Comparison of ENCODE assay signal across 2 cellular contexts in the genomic region with DNA sequence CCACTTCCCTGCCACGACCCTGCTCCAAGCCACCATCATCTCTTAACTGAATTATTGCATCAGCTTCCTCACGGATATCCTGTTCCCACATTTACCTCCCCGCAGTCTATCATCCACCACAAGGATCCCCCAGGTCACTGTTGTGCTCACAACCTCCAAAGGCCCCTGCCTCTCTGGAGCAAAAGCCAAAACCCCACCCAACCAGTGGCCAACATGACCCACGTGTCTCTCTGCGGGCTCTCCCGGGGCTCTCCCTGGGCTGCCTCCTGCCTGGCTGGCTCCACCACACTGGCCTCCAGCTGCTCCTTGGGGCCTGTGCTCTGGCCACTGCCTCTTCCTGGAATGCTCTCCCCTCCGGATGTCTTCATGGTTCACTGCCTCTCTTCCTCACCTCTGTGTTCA.
TF ChIP-seq lines count a peak whose summit lies in the region.

No MANE protein-coding gene starts in this region.

TF ChIP-seq in GM23338, 12 proteins besides CTCF, POLR2A, EP300 and RAD21 (continues in another document):
- TF ChIP-seq, protein P1, sequence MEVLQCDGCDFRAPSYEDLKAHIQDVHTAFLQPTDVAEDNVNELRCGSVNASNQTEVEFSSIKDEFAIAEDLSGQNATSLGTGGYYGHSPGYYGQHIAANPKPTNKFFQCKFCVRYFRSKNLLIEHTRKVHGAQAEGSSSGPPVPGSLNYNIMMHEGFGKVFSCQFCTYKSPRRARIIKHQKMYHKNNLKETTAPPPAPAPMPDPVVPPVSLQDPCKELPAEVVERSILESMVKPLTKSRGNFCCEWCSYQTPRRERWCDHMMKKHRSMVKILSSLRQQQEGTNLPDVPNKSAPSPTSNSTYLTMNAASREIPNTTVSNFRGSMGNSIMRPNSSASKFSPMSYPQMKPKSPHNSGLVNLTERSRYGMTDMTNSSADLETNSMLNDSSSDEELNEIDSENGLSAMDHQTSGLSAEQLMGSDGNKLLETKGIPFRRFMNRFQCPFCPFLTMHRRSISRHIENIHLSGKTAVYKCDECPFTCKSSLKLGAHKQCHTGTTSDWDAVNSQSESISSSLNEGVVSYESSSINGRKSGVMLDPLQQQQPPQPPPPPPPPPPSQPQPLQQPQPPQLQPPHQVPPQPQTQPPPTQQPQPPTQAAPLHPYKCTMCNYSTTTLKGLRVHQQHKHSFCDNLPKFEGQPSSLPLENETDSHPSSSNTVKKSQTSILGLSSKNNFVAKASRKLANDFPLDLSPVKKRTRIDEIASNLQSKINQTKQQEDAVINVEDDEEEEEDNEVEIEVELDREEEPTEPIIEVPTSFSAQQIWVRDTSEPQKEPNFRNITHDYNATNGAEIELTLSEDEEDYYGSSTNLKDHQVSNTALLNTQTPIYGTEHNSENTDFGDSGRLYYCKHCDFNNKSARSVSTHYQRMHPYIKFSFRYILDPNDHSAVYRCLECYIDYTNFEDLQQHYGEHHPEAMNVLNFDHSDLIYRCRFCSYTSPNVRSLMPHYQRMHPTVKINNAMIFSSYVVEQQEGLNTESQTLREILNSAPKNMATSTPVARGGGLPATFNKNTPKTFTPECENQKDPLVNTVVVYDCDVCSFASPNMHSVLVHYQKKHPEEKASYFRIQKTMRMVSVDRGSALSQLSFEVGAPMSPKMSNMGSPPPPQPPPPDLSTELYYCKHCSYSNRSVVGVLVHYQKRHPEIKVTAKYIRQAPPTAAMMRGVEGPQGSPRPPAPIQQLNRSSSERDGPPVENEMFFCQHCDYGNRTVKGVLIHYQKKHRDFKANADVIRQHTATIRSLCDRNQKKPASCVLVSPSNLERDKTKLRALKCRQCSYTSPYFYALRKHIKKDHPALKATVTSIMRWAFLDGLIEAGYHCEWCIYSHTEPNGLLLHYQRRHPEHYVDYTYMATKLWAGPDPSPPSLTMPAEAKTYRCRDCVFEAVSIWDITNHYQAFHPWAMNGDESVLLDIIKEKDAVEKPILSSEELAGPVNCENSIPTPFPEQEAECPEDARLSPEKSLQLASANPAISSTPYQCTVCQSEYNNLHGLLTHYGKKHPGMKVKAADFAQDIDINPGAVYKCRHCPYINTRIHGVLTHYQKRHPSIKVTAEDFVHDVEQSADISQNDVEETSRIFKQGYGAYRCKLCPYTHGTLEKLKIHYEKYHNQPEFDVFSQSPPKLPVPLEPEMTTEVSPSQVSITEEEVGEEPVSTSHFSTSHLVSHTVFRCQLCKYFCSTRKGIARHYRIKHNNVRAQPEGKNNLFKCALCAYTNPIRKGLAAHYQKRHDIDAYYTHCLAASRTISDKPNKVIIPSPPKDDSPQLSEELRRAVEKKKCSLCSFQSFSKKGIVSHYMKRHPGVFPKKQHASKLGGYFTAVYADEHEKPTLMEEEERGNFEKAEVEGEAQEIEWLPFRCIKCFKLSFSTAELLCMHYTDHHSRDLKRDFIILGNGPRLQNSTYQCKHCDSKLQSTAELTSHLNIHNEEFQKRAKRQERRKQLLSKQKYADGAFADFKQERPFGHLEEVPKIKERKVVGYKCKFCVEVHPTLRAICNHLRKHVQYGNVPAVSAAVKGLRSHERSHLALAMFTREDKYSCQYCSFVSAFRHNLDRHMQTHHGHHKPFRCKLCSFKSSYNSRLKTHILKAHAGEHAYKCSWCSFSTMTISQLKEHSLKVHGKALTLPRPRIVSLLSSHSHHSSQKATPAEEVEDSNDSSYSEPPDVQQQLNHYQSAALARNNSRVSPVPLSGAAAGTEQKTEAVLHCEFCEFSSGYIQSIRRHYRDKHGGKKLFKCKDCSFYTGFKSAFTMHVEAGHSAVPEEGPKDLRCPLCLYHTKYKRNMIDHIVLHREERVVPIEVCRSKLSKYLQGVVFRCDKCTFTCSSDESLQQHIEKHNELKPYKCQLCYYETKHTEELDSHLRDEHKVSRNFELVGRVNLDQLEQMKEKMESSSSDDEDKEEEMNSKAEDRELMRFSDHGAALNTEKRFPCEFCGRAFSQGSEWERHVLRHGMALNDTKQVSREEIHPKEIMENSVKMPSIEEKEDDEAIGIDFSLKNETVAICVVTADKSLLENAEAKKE (CRISPR knock-in tag; IDR thresholded peaks at IDR 0.05), result no peak
- TF ChIP-seq JUNB (IDR thresholded peaks at IDR 0.05; ENCODE audit: unreplicated experiment) (no peak), NANOG (IDR thresholded peaks at IDR 0.05; ENCODE audit: borderline replicate concordance) (no peak), EZH2 (IDR thresholded peaks at IDR 0.05; ENCODE audit: low read depth, unreplicated experiment) (no peak), ZNF114 (CRISPR knock-in tag; IDR thresholded peaks at IDR 0.05) (no peak), EZH2phosphoT487 (IDR thresholded peaks at IDR 0.05; ENCODE audit: unreplicated experiment) (no peak), CREB1 (CRISPR knock-in tag; IDR thresholded peaks at IDR 0.05; ENCODE audit: low read depth) (no peak), STAT1 (IDR thresholded peaks at IDR 0.05; ENCODE audit: unreplicated experiment) (no peak)
- TF ChIP-seq, protein P2, sequence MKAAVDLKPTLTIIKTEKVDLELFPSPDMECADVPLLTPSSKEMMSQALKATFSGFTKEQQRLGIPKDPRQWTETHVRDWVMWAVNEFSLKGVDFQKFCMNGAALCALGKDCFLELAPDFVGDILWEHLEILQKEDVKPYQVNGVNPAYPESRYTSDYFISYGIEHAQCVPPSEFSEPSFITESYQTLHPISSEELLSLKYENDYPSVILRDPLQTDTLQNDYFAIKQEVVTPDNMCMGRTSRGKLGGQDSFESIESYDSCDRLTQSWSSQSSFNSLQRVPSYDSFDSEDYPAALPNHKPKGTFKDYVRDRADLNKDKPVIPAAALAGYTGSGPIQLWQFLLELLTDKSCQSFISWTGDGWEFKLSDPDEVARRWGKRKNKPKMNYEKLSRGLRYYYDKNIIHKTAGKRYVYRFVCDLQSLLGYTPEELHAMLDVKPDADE (IDR thresholded peaks at IDR 0.05), result no peak
- TF ChIP-seq, protein P3, sequence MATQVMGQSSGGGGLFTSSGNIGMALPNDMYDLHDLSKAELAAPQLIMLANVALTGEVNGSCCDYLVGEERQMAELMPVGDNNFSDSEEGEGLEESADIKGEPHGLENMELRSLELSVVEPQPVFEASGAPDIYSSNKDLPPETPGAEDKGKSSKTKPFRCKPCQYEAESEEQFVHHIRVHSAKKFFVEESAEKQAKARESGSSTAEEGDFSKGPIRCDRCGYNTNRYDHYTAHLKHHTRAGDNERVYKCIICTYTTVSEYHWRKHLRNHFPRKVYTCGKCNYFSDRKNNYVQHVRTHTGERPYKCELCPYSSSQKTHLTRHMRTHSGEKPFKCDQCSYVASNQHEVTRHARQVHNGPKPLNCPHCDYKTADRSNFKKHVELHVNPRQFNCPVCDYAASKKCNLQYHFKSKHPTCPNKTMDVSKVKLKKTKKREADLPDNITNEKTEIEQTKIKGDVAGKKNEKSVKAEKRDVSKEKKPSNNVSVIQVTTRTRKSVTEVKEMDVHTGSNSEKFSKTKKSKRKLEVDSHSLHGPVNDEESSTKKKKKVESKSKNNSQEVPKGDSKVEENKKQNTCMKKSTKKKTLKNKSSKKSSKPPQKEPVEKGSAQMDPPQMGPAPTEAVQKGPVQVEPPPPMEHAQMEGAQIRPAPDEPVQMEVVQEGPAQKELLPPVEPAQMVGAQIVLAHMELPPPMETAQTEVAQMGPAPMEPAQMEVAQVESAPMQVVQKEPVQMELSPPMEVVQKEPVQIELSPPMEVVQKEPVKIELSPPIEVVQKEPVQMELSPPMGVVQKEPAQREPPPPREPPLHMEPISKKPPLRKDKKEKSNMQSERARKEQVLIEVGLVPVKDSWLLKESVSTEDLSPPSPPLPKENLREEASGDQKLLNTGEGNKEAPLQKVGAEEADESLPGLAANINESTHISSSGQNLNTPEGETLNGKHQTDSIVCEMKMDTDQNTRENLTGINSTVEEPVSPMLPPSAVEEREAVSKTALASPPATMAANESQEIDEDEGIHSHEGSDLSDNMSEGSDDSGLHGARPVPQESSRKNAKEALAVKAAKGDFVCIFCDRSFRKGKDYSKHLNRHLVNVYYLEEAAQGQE (IDR thresholded peaks at IDR 0.05; ENCODE audit: unreplicated experiment), result no peak

TF ChIP-seq in WTC11, 78 proteins besides CTCF, POLR2A, EP300 and RAD21 (continued from another document):
- TF ChIP-seq, protein P4, sequence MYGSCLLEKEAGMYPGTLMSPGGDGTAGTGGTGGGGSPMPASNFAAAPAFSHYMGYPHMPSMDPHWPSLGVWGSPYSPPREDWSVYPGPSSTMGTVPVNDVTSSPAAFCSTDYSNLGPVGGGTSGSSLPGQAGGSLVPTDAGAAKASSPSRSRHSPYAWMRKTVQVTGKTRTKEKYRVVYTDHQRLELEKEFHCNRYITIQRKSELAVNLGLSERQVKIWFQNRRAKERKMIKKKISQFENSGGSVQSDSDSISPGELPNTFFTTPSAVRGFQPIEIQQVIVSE (CRISPR knock-in tag; IDR thresholded peaks at IDR 0.05; ENCODE audit: borderline replicate concordance), result no peak
